ENCODE assay signal across 5 cellular contexts in the genomic region with DNA sequence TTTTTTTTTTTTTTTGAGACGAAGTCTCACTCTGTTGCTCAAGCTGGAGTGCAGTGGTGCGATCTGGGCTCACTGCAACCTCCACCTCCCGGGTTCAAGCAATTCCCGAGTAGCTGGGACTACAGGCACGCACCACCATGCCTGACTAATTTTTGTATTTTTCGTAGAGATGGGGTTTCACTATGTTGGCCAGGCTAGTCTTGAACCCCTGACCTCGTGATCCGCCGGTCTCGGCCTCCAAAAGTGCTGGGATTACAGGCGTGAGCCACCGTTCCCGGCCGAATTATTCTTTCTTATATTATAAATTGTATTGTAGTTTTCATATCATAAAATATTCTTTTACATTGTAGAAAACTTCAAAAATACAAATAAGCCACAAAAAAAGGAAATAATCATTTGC. TPM values are rescaled to one million over a fixed set of nuclear protein-coding genes. Genes with fewer than 3 reads are reported as not detected.
DNase-seq lines count a peak whose midpoint lies in the region; ATAC-seq and TF ChIP-seq lines count a peak whose summit lies in the region.
"Not testable (repeated sequence)": the region's sequence is repeated elsewhere in the genome, so short reads cannot be mapped to it uniquely, and the experiment has no call there.

No MANE protein-coding gene starts in this region.

- H3K79me2 ChIP-seq in DND-41 (ENCODE audit: insufficient read depth, low read length), result peaks cover 71% of the 10 kb centered on the region

- intact Hi-C loops in natural killer cell (cut with micrococcal nuclease), result not testable (repeated sequence)

- H3K27ac ChIP-seq in DND-41 (ENCODE audit: low read length) (peak overlapping the region; percentile 100; the same call in 1 of the 2 replicates), RWPE2 (ENCODE audit: poor library complexity, severe bottlenecking) (peak overlapping the region; percentile 85)

- H3K36me3 Mint-ChIP-seq in activated T-cell treated with anti-CD3 and anti-CD28 coated beads, Interleukin-2, amount 50 U/mL, for 24 hours (ENCODE audit: low read depth), result peaks cover 45% of the 10 kb centered on the region
- H3K36me3 Mint-ChIP-seq in central memory CD8-positive, alpha-beta T cell (ENCODE audit: insufficient read depth), result peaks cover 30% of the 10 kb centered on the region
- H3K36me3 Mint-ChIP-seq in natural killer cell, result not testable (repeated sequence)

- TF ChIP-seq CTCF in DND-41 (IDR thresholded peaks at IDR 0.05; ENCODE audit: borderline replicate concordance, extremely low read depth, low read length, poor library complexity, severe bottlenecking); RWPE2 (IDR thresholded peaks at IDR 0.05; ENCODE audit: poor library complexity, severe bottlenecking); natural killer cell (IDR thresholded peaks at IDR 0.05): not testable (repeated sequence)

- peak overlapping the region; percentile 99 for H3K9ac ChIP-seq in DND-41 (ENCODE audit: low read depth, low read length)

- H3K27me3 ChIP-seq in DND-41 (ENCODE audit: insufficient read depth, low read length, poor library complexity); RWPE2 (ENCODE audit: insufficient read depth, poor library complexity, severe bottlenecking): not testable (repeated sequence)

- H3K9me3 ChIP-seq in DND-41 (ENCODE audit: insufficient read depth, low read length, severe bottlenecking); RWPE2 (ENCODE audit: severe bottlenecking): not testable (repeated sequence)

- not testable (repeated sequence) for H3K27me3 Mint-ChIP-seq in activated T-cell treated with anti-CD3 and anti-CD28 coated beads, Interleukin-2, amount 50 U/mL, for 24 hours; central memory CD8-positive, alpha-beta T cell; natural killer cell (ENCODE audit: low read depth in 2 of 2)

- H3K4me1 ChIP-seq in DND-41 (ENCODE audit: insufficient read depth, low read length) (peaks cover 37% of the 10 kb centered on the region), RWPE2 (ENCODE audit: insufficient read depth, poor library complexity, severe bottlenecking) (peaks cover 16% of the 10 kb centered on the region)

- peaks cover 17% of the 10 kb centered on the region for H4K20me1 ChIP-seq in DND-41 (ENCODE audit: insufficient read depth, low read length)

- peaks cover 36% of the 10 kb centered on the region for H3K36me3 ChIP-seq in DND-41 (ENCODE audit: insufficient read depth, low read length)
- H3K36me3 ChIP-seq in RWPE2 (ENCODE audit: low read depth), result not testable (repeated sequence)

- not testable (repeated sequence) for ATAC-seq in DND-41 (ENCODE audit: insufficient read depth, low read depth); RWPE2 (ENCODE audit: low read depth); central memory CD8-positive, alpha-beta T cell (replicated peaks; ENCODE audit: extremely low read depth, poor library complexity, severe bottlenecking); natural killer cell

- DNase-seq in DND-41, result peak; percentile 21
- not testable (repeated sequence) for DNase-seq in RWPE2 (ENCODE audit: low spot score); activated T-cell treated with anti-CD3 and anti-CD28 coated beads, Interleukin-2, amount 50 U/mL, for 24 hours; central memory CD8-positive, alpha-beta T cell (ENCODE audit: low spot score in 2 of 2); natural killer cell

- peak overlapping the region; percentile 100 for H3K4me3 Mint-ChIP-seq in activated T-cell treated with anti-CD3 and anti-CD28 coated beads, Interleukin-2, amount 50 U/mL, for 24 hours
- H3K4me3 Mint-ChIP-seq in central memory CD8-positive, alpha-beta T cell, result peak overlapping the region; percentile 95
- H3K4me3 Mint-ChIP-seq in natural killer cell, result not testable (repeated sequence)

- H2AFZ ChIP-seq in DND-41 (ENCODE audit: low read depth, low read length), result not testable (repeated sequence)

- H3K4me2 ChIP-seq in DND-41 (ENCODE audit: insufficient read depth, low read length), result peak overlapping the region; percentile 81

- H3K4me3 ChIP-seq in DND-41 (ENCODE audit: low read depth in 1 of 2, low read length in 2 of 2); RWPE2 (ENCODE audit: severe bottlenecking): not testable (repeated sequence)

- not testable (repeated sequence) for H3K9me3 Mint-ChIP-seq in activated T-cell treated with anti-CD3 and anti-CD28 coated beads, Interleukin-2, amount 50 U/mL, for 24 hours; central memory CD8-positive, alpha-beta T cell; natural killer cell

- H3K4me1 Mint-ChIP-seq in activated T-cell treated with anti-CD3 and anti-CD28 coated beads, Interleukin-2, amount 50 U/mL, for 24 hours (ENCODE audit: low read depth), result peaks cover 64% of the 10 kb centered on the region
- peaks cover 55% of the 10 kb centered on the region for H3K4me1 Mint-ChIP-seq in central memory CD8-positive, alpha-beta T cell
- peaks cover 49 to 62% of the 10 kb centered on the region in 2 donors for H3K4me1 Mint-ChIP-seq in natural killer cell

- H3K27ac Mint-ChIP-seq in activated T-cell treated with anti-CD3 and anti-CD28 coated beads, Interleukin-2, amount 50 U/mL, for 24 hours, result peak overlapping the region; percentile 97
- not testable (repeated sequence) for H3K27ac Mint-ChIP-seq in central memory CD8-positive, alpha-beta T cell (ENCODE audit: low read depth)
- H3K27ac Mint-ChIP-seq in natural killer cell, result peak overlapping the region; percentile 88 to 90

RNA-seq across cellular contexts. Expression of a gene that starts 1.3 kb away (rescaled TPM):
- total RNA-seq in natural killer cell, result 100 to 1,000 TPM; 409 to 438 (median 438) TPM

RNA-seq across cellular contexts. Expression of a gene that starts 21.6 kb away (rescaled TPM):
- 10 to 100 TPM in 1 of 3 donors, 1 to 10 TPM in 2; 5.4 to 11.6 (median 5.7) TPM for total RNA-seq in natural killer cell

RNA-seq across cellular contexts. Expression of a gene that starts 21.9 kb away (rescaled TPM):
- 10 to 100 TPM in 2 of 3 donors, 1 to 10 TPM in 1; 6.4 to 15.2 (median 15.0) TPM for total RNA-seq in natural killer cell

RNA-seq across cellular contexts. Expression of a gene that starts 47.7 kb away (rescaled TPM):
- total RNA-seq in natural killer cell, result 10 to 100 TPM in 2 of 3 donors, 1 to 10 TPM in 1; 6.4 to 15.1 (median 11.5) TPM
